ENCODE assay signal across 19 cellular contexts in genomic region chr5:6591671-6592288, GRCh38. TPM values are rescaled to one million over a fixed set of nuclear protein-coding genes. Genes with fewer than 3 reads are reported as not detected.
A peak's percentile ranks its signal among the peaks of the same experiment; 100 is the strongest.
DNase-seq lines count a peak whose midpoint lies in the region; ATAC-seq, FAIRE-seq and TF ChIP-seq lines count a peak whose summit lies in the region.
"Had no signal": no experiment of that assay in that cellular context is flagged by ENCODE, and none has a peak within 500 bp of the region (broad histone marks: within the 10 kb centered on the region; RNA-seq: fewer than 3 reads in every experiment).

No MANE protein-coding gene starts in this region.

- H3K9ac ChIP-seq in liver (ENCODE audit: low read depth in 1 of 2, low read length in 2 of 2), result peak overlapping the region in 1 of 2 donors; percentile 64
- no peak overlapping the region for H3K9ac ChIP-seq in HepG2 (ENCODE audit: insufficient read depth, low read depth, low read length)
- 0 out of 4 replicates have a peak overlapping the region, but pooled peaks of 1 of the 2 experiments have one; percentile 45 for H3K9ac ChIP-seq in K562 (ENCODE audit: insufficient read depth in 1 of 2, low read depth in 2 of 2, low read length in 2 of 2)

- TF ChIP-seq EP300 in HepG2 (IDR thresholded peaks at IDR 0.05; ENCODE audit: low read depth in 2 of 2, low read length in 2 of 2), result no peak
- no peak for TF ChIP-seq EP300 in HepG2 (CRISPR knock-in tag; IDR thresholded peaks at IDR 0.05; ENCODE audit: borderline replicate concordance)
- no peak for TF ChIP-seq EP300 in K562 (IDR thresholded peaks at IDR 0.05; ENCODE audit: low read length)

- no peak for TF ChIP-seq CTCF in liver (IDR thresholded peaks at IDR 0.05; ENCODE audit: low read depth, low read length, missing input control)
- TF ChIP-seq CTCF in HepG2 (CRISPR knock-in tag; IDR thresholded peaks at IDR 0.05), result no peak
- no peak for TF ChIP-seq CTCF in K562 (IDR thresholded peaks at IDR 0.05 in 2 of 3, conservative IDR thresholded peaks at IDR 0.05 in 1 of 3; ENCODE audit: insufficient read depth in 2 of 3, low read depth in 1 of 3, low read length in 3 of 3)
- TF ChIP-seq CTCF in right lobe of liver (IDR thresholded peaks at IDR 0.05), result no peak

- H3K36me3 ChIP-seq in liver (ENCODE audit: control insufficient read depth in 4 of 4, insufficient read depth in 3 of 4, low read depth in 1 of 4, low read length in 3 of 4), result peaks cover 0 to 4% (median 1%) of the 10 kb centered on the region in 4 donors
- no peaks in the 10 kb centered on the region for H3K36me3 ChIP-seq in HepG2 (replicated peaks in 1 of 2; ENCODE audit: control insufficient read depth in 1 of 2, insufficient read depth in 2 of 2, low read length in 2 of 2)
- peaks cover 9% of the 10 kb centered on the region; the same call in 1 of the 3 replicates for H3K36me3 ChIP-seq in K562 (ENCODE audit: control insufficient read depth, insufficient read depth, low read length)
- H3K36me3 ChIP-seq in right lobe of liver, result peaks cover 0 to 1% (median 0%) of the 10 kb centered on the region in 4 donors

- ATAC-seq in HepG2 (no peak), K562 (peak; percentile 74), right lobe of liver (no peak), GM19324 (IDR thresholded peaks at IDR 0.05; ENCODE audit: low FRiP score, unreplicated experiment) (no peak)
- ATAC-seq: A549 had no signal

- 78% methylated on average over 12 of the region's 12 CpGs for WGBS in liver
- 90% methylated on average over 10 of the region's 12 CpGs for WGBS in HepG2 (ENCODE audit: low lambda C conversion rate)
- 42% methylated on average over 12 of the region's 12 CpGs for WGBS in K562 (ENCODE audit: insufficient coverage, low coverage, missing lambda C conversion rate)
- WGBS in right lobe of liver (ENCODE audit: insufficient coverage, low coverage, low lambda C conversion rate, missing lambda C conversion rate), result 52% methylated on average over 6 of the region's 12 CpGs

- no peak for FAIRE-seq in HepG2 (lab: Jason Lieb, UNC)
- no peak for FAIRE-seq in K562 (lab: Jason Lieb, UNC)
- FAIRE-seq: A549, D721Med, G401.6, GM12892, GM18507 had no signal

- H3K9me3 ChIP-seq in liver (ENCODE audit: control insufficient read depth in 4 of 4, low read length in 3 of 4) (no peaks in the 10 kb centered on the region), HepG2 (ENCODE audit: low read length) (no peaks in the 10 kb centered on the region), K562 (replicated peaks; ENCODE audit: control insufficient read depth, insufficient read depth, low read depth, low read length) (no peaks in the 10 kb centered on the region), right lobe of liver (no peaks in the 10 kb centered on the region)
- H3K9me3 ChIP-seq: A549, Caco-2 had no signal

- in situ Hi-C loops in HepG2 (cut with HindIII; ENCODE audit: extremely low pct_ligation_motif_present, low pct_unique_long_range_greater_than_20kb) (no loop called here), K562 (cut with MboI) (no loop called here)

- peak overlapping the region; percentile 92 to 96 for H3K27ac ChIP-seq in liver (ENCODE audit: low read depth in 1 of 2, low read length in 2 of 2)
- H3K27ac ChIP-seq in HepG2 (ENCODE audit: extremely low read length, insufficient read depth, low read length), result no peak overlapping the region
- H3K27ac ChIP-seq in K562 (ENCODE audit: extremely low read depth, low read depth, low read length), result no peak overlapping the region
- peak overlapping the region; percentile 41 to 99 (median 94) for H3K27ac ChIP-seq in right lobe of liver
- H3K27ac ChIP-seq: 22Rv1, A549, C4-2B had no signal

- intact Hi-C loops in HepG2 (cut with micrococcal nuclease; ENCODE audit: unreplicated experiment), result no loop called here
- intact Hi-C loops in K562 (cut with micrococcal nuclease), result no loop called here
- intact Hi-C loops in right lobe of liver (cut with DNase I), result no loop called here

- H3K79me2 ChIP-seq in HepG2 (ENCODE audit: insufficient read depth, low read length) (no peaks in the 10 kb centered on the region), K562 (ENCODE audit: control insufficient read depth, insufficient read depth, low read length) (no peaks in the 10 kb centered on the region)

- H3K4me2 ChIP-seq in HepG2 (ENCODE audit: low read depth, low read length) (no peak overlapping the region), K562 (ENCODE audit: insufficient read depth, low read length) (no peak overlapping the region)
- H3K4me2 ChIP-seq: A549 had no signal

- no peaks in the 10 kb centered on the region for H3K9me1 ChIP-seq in K562 (ENCODE audit: control insufficient read depth, insufficient read depth, low read length)

- peaks cover 7 to 74% (median 41%) of the 10 kb centered on the region in 4 donors for H3K4me1 ChIP-seq in liver (ENCODE audit: control insufficient read depth in 4 of 4, insufficient read depth in 4 of 4, low read length in 3 of 4)
- H3K4me1 ChIP-seq in HepG2 (ENCODE audit: insufficient read depth, low read length), result no peaks in the 10 kb centered on the region
- peaks cover 0 to 4% of the 10 kb centered on the region in 2 experiments; a peak in 2 of 5 replicates for H3K4me1 ChIP-seq in K562 (replicated peaks in 1 of 2; ENCODE audit: control insufficient read depth in 2 of 2, insufficient read depth in 2 of 2, low read length in 2 of 2)
- peaks cover 0 to 59% (median 24%) of the 10 kb centered on the region in 4 donors for H3K4me1 ChIP-seq in right lobe of liver
- H3K4me1 ChIP-seq: A549, Caco-2 had no signal

- H3K4me3 ChIP-seq in liver (ENCODE audit: low read depth in 1 of 3, low read length in 3 of 3), result no peak overlapping the region
- H3K4me3 ChIP-seq in HepG2 (replicated peaks in 1 of 3; ENCODE audit: insufficient read depth in 1 of 3, low read depth in 2 of 3, low read length in 3 of 3), result no peak overlapping the region
- no peak overlapping the region for H3K4me3 ChIP-seq in K562
- H3K4me3 ChIP-seq in right lobe of liver, result no peak overlapping the region
- H3K4me3 ChIP-seq: A549 had no signal

- BruUV-seq in HepG2 (replicated peaks; lab: Mats Ljungman, UMichigan), result no TSS peak
- no TSS peak for BruUV-seq in K562 (replicated peaks; lab: Mats Ljungman, UMichigan)

- CTCF ChIA-PET in HepG2 (lab: Yijun Ruan, JAX; ENCODE audit: low intra/inter-chr PET ratio, low total read pairs), result no interaction called here
- CTCF ChIA-PET in K562 (lab: Yijun Ruan, JAX; ENCODE audit: low intra/inter-chr PET ratio), result no interaction called here

- TF ChIP-seq RAD21 in liver (IDR thresholded peaks at IDR 0.05) (no peak), HepG2 (CRISPR knock-in tag; IDR thresholded peaks at IDR 0.05) (no peak), K562 (CRISPR knock-in tag; conservative IDR thresholded peaks at IDR 0.05 in 1 of 2, IDR thresholded peaks at IDR 0.05 in 1 of 2) (no peak)

- H2AFZ ChIP-seq in HepG2 (ENCODE audit: low read length) (no peak overlapping the region), K562 (ENCODE audit: low read depth, low read length) (no peak overlapping the region)

- H4K20me1 ChIP-seq in HepG2 (ENCODE audit: insufficient read depth, low read length) (no peaks in the 10 kb centered on the region), K562 (replicated peaks; ENCODE audit: control insufficient read depth, insufficient read depth, low read length) (no peaks in the 10 kb centered on the region)

- no peak for TF ChIP-seq POLR2A in HepG2 (IDR thresholded peaks at IDR 0.05; ENCODE audit: insufficient read depth in 1 of 2, low read depth in 2 of 2, low read length in 2 of 2)
- TF ChIP-seq POLR2A in K562 (conservative IDR thresholded peaks at IDR 0.05), result no peak
- TF ChIP-seq POLR2A in right lobe of liver (IDR thresholded peaks at IDR 0.05), result no peak

- DNase-seq in HepG2 (ENCODE audit: low spot score), result no peak
- DNase-seq in K562 (ENCODE audit: extremely low read depth in 1 of 4, low spot score in 3 of 4), result peak in 1 of 4 experiments; percentile 28
- DNase-seq in right lobe of liver, result no peak
- no peak for DNase-seq in NCI-H446 treated with DMSO at 0.1 percent for 48 hours (lab: John Stamatoyannopoulos, UW)
- no peak for DNase-seq in activated CD4-positive, CD25-positive, alpha-beta regulatory T cell (lab: John Stamatoyannopoulos, UW)
- DNase-seq: AML-193; Caco-2; CD4-positive, alpha-beta T cell; GOT3; H7 had no signal

- no peaks in the 10 kb centered on the region for H3K27me3 ChIP-seq in liver (ENCODE audit: control insufficient read depth in 4 of 4, insufficient read depth in 4 of 4, low read length in 3 of 4)
- H3K27me3 ChIP-seq in HepG2 (ENCODE audit: control insufficient read depth in 1 of 2, insufficient read depth in 2 of 2, low read length in 2 of 2), result no peaks in the 10 kb centered on the region; a peak in 1 of 5 replicates
- peaks cover under 1 to 5% of the 10 kb centered on the region in 2 experiments; a peak in 2 of 5 replicates for H3K27me3 ChIP-seq in K562 (ENCODE audit: control insufficient read depth in 2 of 2, insufficient read depth in 2 of 2, low read length in 2 of 2)
- H3K27me3 ChIP-seq in right lobe of liver, result no peaks in the 10 kb centered on the region

- POLR2A ChIA-PET in HepG2 (lab: Yijun Ruan, JAX), result no interaction called here
- POLR2A ChIA-PET in K562 (lab: Yijun Ruan, JAX), result no interaction called here

RNA-seq across cellular contexts. Expression of gene NSUN2, which starts 41.1 kb away (rescaled TPM):
- total RNA-seq in liver, result 10 to 100 TPM; 26.9 to 52.2 TPM
- 10 to 100 TPM; 27.2 to 29.1 TPM for polyA plus RNA-seq in liver
- 69.1 and 71.4 TPM in 2 replicates for total RNA-seq in HepG2 (2016; rRNA removed; fragmentation: Illumina TruSeq; extraction: Trizol)
- total RNA-seq in HepG2 (2016; cell fraction: cytosol; rRNA removed; fragmentation: Illumina TruSeq; extraction: Trizol; ENCODE audit: low read depth), result 12.3 and 15.9 TPM in 2 replicates
- total RNA-seq in HepG2 (2016; cell fraction: insoluble cytoplasmic fraction; rRNA removed; fragmentation: Illumina TruSeq; extraction: Trizol), result 58.5 and 66.7 TPM in 2 replicates
- total RNA-seq in HepG2 (2016; cell fraction: membrane; rRNA removed; fragmentation: Illumina TruSeq; extraction: Trizol), result 16.2 and 18.1 TPM in 2 replicates
- total RNA-seq in HepG2 (2016; cell fraction: nucleus; rRNA removed; fragmentation: Illumina TruSeq; extraction: Trizol), result 50.6 and 60.7 TPM in 2 replicates
- 51.7 and 52.1 TPM in 2 replicates for polyA plus RNA-seq in HepG2 (2011; rRNA removed)
- polyA plus RNA-seq in HepG2 (2011; cell fraction: cytosol; rRNA removed), result 24.9 and 27.2 TPM in 2 replicates
- 138 and 148 TPM in 2 replicates for polyA plus RNA-seq in HepG2 (2011; cell fraction: nucleus; rRNA removed)
- 44.6 and 48.0 TPM in 2 replicates for polyA plus RNA-seq in HepG2 (2012)
- polyA plus RNA-seq in HepG2 (2016; cell fraction: cytosol; fragmentation: Illumina TruSeq; extraction: Trizol; ENCODE audit: low read depth), result 2.3 and 3.1 TPM in 2 replicates
- polyA plus RNA-seq in HepG2 (2016; cell fraction: insoluble cytoplasmic fraction; fragmentation: Illumina TruSeq; extraction: Trizol; ENCODE audit: low read depth), result 59.3 and 62.8 TPM in 2 replicates
- polyA plus RNA-seq in HepG2 (2016; cell fraction: membrane; fragmentation: Illumina TruSeq; extraction: Trizol; ENCODE audit: low read depth), result 7.1 and 8.4 TPM in 2 replicates
- 140 and 147 TPM in 2 replicates for polyA plus RNA-seq in HepG2 (2016; cell fraction: nucleus; fragmentation: Illumina TruSeq; extraction: Trizol; ENCODE audit: insufficient read depth, low read depth)
- 25.9 and 113 TPM in 2 replicates for polyA minus RNA-seq in HepG2 (2011; rRNA and poly(A)+ RNA removed; ENCODE audit: low replicate concordance)
- 17.2 and 20.0 TPM in 2 replicates for polyA minus RNA-seq in HepG2 (2011; cell fraction: cytosol; rRNA and poly(A)+ RNA removed)
- polyA minus RNA-seq in HepG2 (2011; cell fraction: nucleus; rRNA and poly(A)+ RNA removed), result 82.3 and 82.4 TPM in 2 replicates
- total RNA-seq in K562 (2011; cell fraction: chromatin; rRNA removed; ENCODE audit: low replicate concordance), result 302 and 367 TPM in 2 replicates
- 157 and 179 TPM in 2 replicates for total RNA-seq in K562 (2011; cell fraction: nucleolus; rRNA removed)
- 204 and 221 TPM in 2 replicates for total RNA-seq in K562 (2011; cell fraction: nucleoplasm; rRNA removed)
- total RNA-seq in K562 (2014; rRNA removed), result 138 and 161 TPM in 2 replicates
- 127 and 137 TPM in 2 replicates for total RNA-seq in K562 (2014; rRNA removed; fragmentation: Illumina TruSeq; extraction: Trizol)
- 122 and 124 TPM in 2 replicates for total RNA-seq in K562 (2015; rRNA removed; fragmentation: Illumina TruSeq; extraction: Trizol)
- total RNA-seq in K562 (2021), result 138 and 160 TPM in 2 replicates
- 97.8 and 118 TPM in 2 replicates for polyA plus RNA-seq in K562 (2011; rRNA removed)
- 65.2 and 68.8 TPM in 2 replicates for polyA plus RNA-seq in K562 (2011; cell fraction: cytosol; rRNA removed)
- polyA plus RNA-seq in K562 (2011; cell fraction: nucleus; rRNA removed), result 184 and 242 TPM in 2 replicates
- polyA plus RNA-seq in K562 (2012), result 70.0 and 115 TPM in 2 replicates
- polyA plus RNA-seq in K562 (2014; fragmentation: Illumina TruSeq; extraction: Trizol), result 158 and 167 TPM in 2 replicates
- polyA plus RNA-seq in K562 (2014; fragmentation: Nextera tagmentation; extraction: Ambion mirVana), result 10 to 100 TPM in 1 of 2 experiments, 1 to 10 TPM in 1; 9.2 to 13.6 TPM
- polyA plus RNA-seq in K562 (2014; rRNA removed), result 153 and 156 TPM in 2 replicates
- 89.1 and 113 TPM in 2 replicates for polyA minus RNA-seq in K562 (2011; rRNA and poly(A)+ RNA removed)
- polyA minus RNA-seq in K562 (2011; cell fraction: cytosol; rRNA and poly(A)+ RNA removed), result 57.1 and 67.4 TPM in 2 replicates
- 83.1 and 96.6 TPM in 2 replicates for polyA minus RNA-seq in K562 (2011; cell fraction: nucleus; rRNA and poly(A)+ RNA removed)
- total RNA-seq in right lobe of liver, result 10 to 100 TPM; 24.6 to 42.5 (median 29.1) TPM

RNA-seq across cellular contexts. Expression of gene SRD5A1, which starts 41.5 kb away (rescaled TPM):
- 10 to 100 TPM in 1 of 2 donors, 1 to 10 TPM in 1; 6.3 to 87.0 TPM for total RNA-seq in liver
- polyA plus RNA-seq in liver, result 10 to 100 TPM; 43.1 to 52.2 TPM
- 6.1 and 7.1 TPM in 2 replicates for total RNA-seq in HepG2 (2016; rRNA removed; fragmentation: Illumina TruSeq; extraction: Trizol)
- 2.8 and 4.1 TPM in 2 replicates for total RNA-seq in HepG2 (2016; cell fraction: cytosol; rRNA removed; fragmentation: Illumina TruSeq; extraction: Trizol; ENCODE audit: low read depth)
- total RNA-seq in HepG2 (2016; cell fraction: insoluble cytoplasmic fraction; rRNA removed; fragmentation: Illumina TruSeq; extraction: Trizol), result 5.8 and 5.9 TPM in 2 replicates
- total RNA-seq in HepG2 (2016; cell fraction: membrane; rRNA removed; fragmentation: Illumina TruSeq; extraction: Trizol), result 5.5 and 6.5 TPM in 2 replicates
- total RNA-seq in HepG2 (2016; cell fraction: nucleus; rRNA removed; fragmentation: Illumina TruSeq; extraction: Trizol), result 4.9 and 7.7 TPM in 2 replicates
- 9.9 and 11.3 TPM in 2 replicates for polyA plus RNA-seq in HepG2 (2011; rRNA removed)
- polyA plus RNA-seq in HepG2 (2011; cell fraction: cytosol; rRNA removed), result 7.8 and 8.2 TPM in 2 replicates
- polyA plus RNA-seq in HepG2 (2011; cell fraction: nucleus; rRNA removed), result 10.7 TPM in 2 replicates
- polyA plus RNA-seq in HepG2 (2012), result 4.4 and 4.9 TPM in 2 replicates
- polyA plus RNA-seq in HepG2 (2016; cell fraction: cytosol; fragmentation: Illumina TruSeq; extraction: Trizol; ENCODE audit: low read depth), result 3.6 and 3.9 TPM in 2 replicates
- polyA plus RNA-seq in HepG2 (2016; cell fraction: insoluble cytoplasmic fraction; fragmentation: Illumina TruSeq; extraction: Trizol; ENCODE audit: low read depth), result 8.8 and 9.6 TPM in 2 replicates
- polyA plus RNA-seq in HepG2 (2016; cell fraction: membrane; fragmentation: Illumina TruSeq; extraction: Trizol; ENCODE audit: low read depth), result 6.4 and 6.8 TPM in 2 replicates
- 8.8 and 9.4 TPM in 2 replicates for polyA plus RNA-seq in HepG2 (2016; cell fraction: nucleus; fragmentation: Illumina TruSeq; extraction: Trizol; ENCODE audit: insufficient read depth, low read depth)
- 19.3 and 93.8 TPM in 2 replicates for polyA minus RNA-seq in HepG2 (2011; rRNA and poly(A)+ RNA removed; ENCODE audit: low replicate concordance)
- polyA minus RNA-seq in HepG2 (2011; cell fraction: cytosol; rRNA and poly(A)+ RNA removed), result 2.8 and 4.6 TPM in 2 replicates
- 10.6 and 11.2 TPM in 2 replicates for polyA minus RNA-seq in HepG2 (2011; cell fraction: nucleus; rRNA and poly(A)+ RNA removed)
- 18.5 and 18.8 TPM in 2 replicates for total RNA-seq in K562 (2011; cell fraction: chromatin; rRNA removed; ENCODE audit: low replicate concordance)
- 8.7 and 11.2 TPM in 2 replicates for total RNA-seq in K562 (2011; cell fraction: nucleolus; rRNA removed)
- 13.9 and 23.4 TPM in 2 replicates for total RNA-seq in K562 (2011; cell fraction: nucleoplasm; rRNA removed)
- total RNA-seq in K562 (2014; rRNA removed), result 14.4 and 21.2 TPM in 2 replicates
- total RNA-seq in K562 (2014; rRNA removed; fragmentation: Illumina TruSeq; extraction: Trizol), result 6.7 and 9.7 TPM in 2 replicates
- 5.0 TPM in 2 replicates for total RNA-seq in K562 (2015; rRNA removed; fragmentation: Illumina TruSeq; extraction: Trizol)
- 22.1 and 22.2 TPM in 2 replicates for total RNA-seq in K562 (2021)
- polyA plus RNA-seq in K562 (2011; rRNA removed), result 20.0 and 22.6 TPM in 2 replicates
- polyA plus RNA-seq in K562 (2011; cell fraction: cytosol; rRNA removed), result 16.3 and 47.6 TPM in 2 replicates
- polyA plus RNA-seq in K562 (2011; cell fraction: nucleus; rRNA removed), result 15.9 and 23.7 TPM in 2 replicates
- polyA plus RNA-seq in K562 (2012), result 7.2 and 11.9 TPM in 2 replicates
- polyA plus RNA-seq in K562 (2014; fragmentation: Illumina TruSeq; extraction: Trizol), result 7.2 and 8.1 TPM in 2 replicates
- polyA plus RNA-seq in K562 (2014; fragmentation: Nextera tagmentation; extraction: Ambion mirVana), result 1 to 10 TPM; 1.3 to 1.8 TPM
- 13.7 and 19.0 TPM in 2 replicates for polyA plus RNA-seq in K562 (2014; rRNA removed)
- polyA minus RNA-seq in K562 (2011; rRNA and poly(A)+ RNA removed), result 7.1 and 8.6 TPM in 2 replicates
- polyA minus RNA-seq in K562 (2011; cell fraction: cytosol; rRNA and poly(A)+ RNA removed), result 5.7 and 7.3 TPM in 2 replicates
- polyA minus RNA-seq in K562 (2011; cell fraction: nucleus; rRNA and poly(A)+ RNA removed), result 6.8 and 9.6 TPM in 2 replicates
- total RNA-seq in right lobe of liver, result 10 to 100 TPM; 13.5 to 87.6 (median 52.2) TPM

Comparison
In these comparisons a context has a peak if more than half of its experiments do, and no peak if none do; other contexts are left out.
1. H3K27ac ChIP-seq: peak in liver (2 of 2) and right lobe of liver (3 of 3); none in HepG2 (single experiment) and K562 (single experiment).